Comparison of ENCODE assay signal across 2 cellular contexts in genomic region chr17:742147-742793, GRCh38.
TF ChIP-seq lines count a peak whose summit lies in the region.

No MANE protein-coding gene starts in this region.

TF ChIP-seq in A549, 52 proteins besides CTCF, POLR2A, EP300 and RAD21:
- no peak for TF ChIP-seq MAZ (IDR thresholded peaks at IDR 0.05; ENCODE audit: borderline replicate concordance, low read depth, low read length)
- TF ChIP-seq POLR2AphosphoS2 (conservative IDR thresholded peaks at IDR 0.05; ENCODE audit: low read length), result peak; percentile 17; the same call in 1 of the 2 replicates

TF ChIP-seq in GM23338, 12 proteins besides CTCF, POLR2A, EP300 and RAD21:
- TF ChIP-seq NANOG (IDR thresholded peaks at IDR 0.05; ENCODE audit: borderline replicate concordance), result no peak
- no peak for TF ChIP-seq EZH2phosphoT487 (IDR thresholded peaks at IDR 0.05; ENCODE audit: unreplicated experiment)
- no peak for TF ChIP-seq REST (IDR thresholded peaks at IDR 0.05; ENCODE audit: unreplicated experiment)
- TF ChIP-seq JUNB (IDR thresholded peaks at IDR 0.05; ENCODE audit: unreplicated experiment), result no peak
